Comparison of ENCODE assay signal across 23 cellular contexts in genomic region chr21:41251961-41252642, GRCh38.
A peak's percentile ranks its signal among the peaks of the same experiment; 100 is the strongest.
DNase-seq lines count a peak whose midpoint lies in the region; ATAC-seq and TF ChIP-seq lines count a peak whose summit lies in the region.
"Had no signal": no experiment of that assay in that cellular context is flagged by ENCODE, and none has a peak within 500 bp of the region (broad histone marks: within the 10 kb centered on the region; RNA-seq: fewer than 3 reads in every experiment).

No MANE protein-coding gene starts in this region.

- TF ChIP-seq CTCF in SK-N-SH (IDR thresholded peaks at IDR 0.05) (no peak), astrocyte of the spinal cord (IDR thresholded peaks at IDR 0.05; ENCODE audit: low read depth, low read length) (no peak)

- H3K9me3 ChIP-seq in SK-N-SH, result no peaks in the 10 kb centered on the region
- H3K9me3 ChIP-seq: adrenal gland, MG63, pancreas, Peyer's patch, right lobe of liver had no signal

- no peaks in the 10 kb centered on the region for H3K79me2 ChIP-seq in SK-N-SH (ENCODE audit: insufficient read depth)

- POLR2A ChIA-PET in SK-N-SH (lab: Yijun Ruan, JAX), result no interaction called here

- H3K4me3 ChIP-seq in SK-N-SH (ENCODE audit: low read depth in 2 of 2, low read length in 1 of 2) (no peak overlapping the region), astrocyte of the spinal cord (ENCODE audit: low read depth, low read length) (no peak overlapping the region)
- H3K4me3 ChIP-seq: adrenal gland, BLaER1, MG63, pancreas, Peyer's patch, right lobe of liver, upper lobe of left lung had no signal

- H3K4me1 ChIP-seq in SK-N-SH (ENCODE audit: control insufficient read depth in 1 of 2, insufficient read depth in 2 of 2, low read depth in 1 of 2, low read length in 1 of 2), result no peaks in the 10 kb centered on the region
- H3K4me1 ChIP-seq: adrenal gland, BLaER1, Peyer's patch, right lobe of liver, upper lobe of left lung had no signal

- H3K9me2 ChIP-seq in SK-N-SH, result no peaks in the 10 kb centered on the region

- no peaks in the 10 kb centered on the region for H4K20me1 ChIP-seq in SK-N-SH (ENCODE audit: insufficient read depth)
- H4K20me1 ChIP-seq: BLaER1 had no signal

- CTCF ChIA-PET in SK-N-SH (lab: Yijun Ruan, JAX), result no interaction called here

- 53% methylated on average over 12 of the region's 12 CpGs for WGBS in SK-N-SH (ENCODE audit: low lambda C conversion rate)

- no peaks in the 10 kb centered on the region for H3F3A ChIP-seq in SK-N-SH (replicated peaks; ENCODE audit: insufficient read depth)

- H3K4me2 ChIP-seq in SK-N-SH, result peak overlapping the region; percentile 33; the same call in 1 of the 2 replicates
- H3K4me2 ChIP-seq: BLaER1 had no signal

- ATAC-seq in SK-N-SH treated with all-trans-retinoic acid at 6 μM for 48 hours (no peak), HG02884 (IDR thresholded peaks at IDR 0.05; ENCODE audit: unreplicated experiment) (no peak), GM18511 (IDR thresholded peaks at IDR 0.05; ENCODE audit: unreplicated experiment) (no peak)
- ATAC-seq: activated CD8-positive, alpha-beta memory T cell treated with anti-CD3 and anti-CD28 coated beads, Interleukin-2, amount 10 ng/mL, durations not matched to agents 7 days and 5 days; foreskin keratinocyte; pancreas; right lobe of liver had no signal

- no peak overlapping the region; the same call in 1 of the 2 replicates for H2AFZ ChIP-seq in SK-N-SH (ENCODE audit: low read depth)

- no peak overlapping the region for H3K9ac ChIP-seq in SK-N-SH
- H3K9ac ChIP-seq: BLaER1 had no signal

- H3K36me3 ChIP-seq in SK-N-SH (replicated peaks in 1 of 2; ENCODE audit: control insufficient read depth in 1 of 2, insufficient read depth in 2 of 2, low read length in 1 of 2), result no peaks in the 10 kb centered on the region
- H3K36me3 ChIP-seq: adrenal gland, BLaER1, right lobe of liver had no signal

- in situ Hi-C loops in astrocyte of the spinal cord (cut with HindIII; ENCODE audit: low sequenced_read_pairs), result no loop called here

- no peak for TF ChIP-seq RAD21 in SK-N-SH (IDR thresholded peaks at IDR 0.05; ENCODE audit: low read length)

- no peak overlapping the region for H3K27ac ChIP-seq in SK-N-SH (ENCODE audit: low read depth in 2 of 2, low read length in 1 of 2)
- H3K27ac ChIP-seq: adrenal gland, BLaER1, Peyer's patch, right lobe of liver, upper lobe of left lung had no signal

- no peak for TF ChIP-seq EP300 in SK-N-SH (IDR thresholded peaks at IDR 0.05; ENCODE audit: borderline replicate concordance in 1 of 2, low read depth in 1 of 2, low read length in 1 of 2)

- DNase-seq in SK-N-SH, result no peak
- peak; percentile 68 for DNase-seq in astrocyte of the spinal cord (ENCODE audit: low read depth, low spot score)
- peak; percentile 96 for DNase-seq in foreskin melanocyte
- no peak for DNase-seq in cerebellar nuclear complex (lab: John Stamatoyannopoulos, UW)
- no peak for DNase-seq in activated effector memory CD4-positive, alpha-beta T cell treated with Interleukin-2 at 50 U/mL for 16 hours
- DNase-seq: activated CD8-positive, alpha-beta memory T cell treated with anti-CD3 and anti-CD28 coated beads, Interleukin-2, amount 10 ng/mL, durations not matched to agents 7 days and 5 days; foreskin keratinocyte; GDM1; HCEC 1CT; hypothalamus; kidney; MG63; NCI-H1694 treated with DMSO at 0.1 percent for 48 hours; NCI-H345; pancreas; Peyer's patch; right lobe of liver; upper lobe of left lung had no signal

- no peaks in the 10 kb centered on the region for H3K27me3 ChIP-seq in SK-N-SH (ENCODE audit: insufficient read depth)
- H3K27me3 ChIP-seq: adrenal gland, BLaER1, foreskin keratinocyte, MG63, pancreas, Peyer's patch, right lobe of liver, upper lobe of left lung had no signal

TF ChIP-seq in SK-N-SH, 30 proteins besides CTCF, POLR2A, EP300 and RAD21:
- TF ChIP-seq ZBTB33 (IDR thresholded peaks at IDR 0.05; ENCODE audit: borderline replicate concordance, low read depth) (no peak), SMC3 (IDR thresholded peaks at IDR 0.05; ENCODE audit: low read depth, low read length) (no peak)

TF ChIP-seq in SK-N-SH treated with all-trans-retinoic acid at 6 μM for 48 hours, 23 proteins besides CTCF, POLR2A, EP300 and RAD21 (continues in another document):
- TF ChIP-seq GLIS3 (CRISPR knock-in tag; IDR thresholded peaks at IDR 0.05) (no peak), RARB (CRISPR knock-in tag; IDR thresholded peaks at IDR 0.05) (no peak), ZNF565 (CRISPR knock-in tag; conservative IDR thresholded peaks at IDR 0.05; ENCODE audit: low read depth) (no peak), ISL1 (CRISPR knock-in tag; IDR thresholded peaks at IDR 0.05) (no peak), TOX (CRISPR knock-in tag; IDR thresholded peaks at IDR 0.05; ENCODE audit: borderline replicate concordance) (no peak), ZFP3 (CRISPR knock-in tag; IDR thresholded peaks at IDR 0.05) (no peak), TSHZ2 (CRISPR knock-in tag; IDR thresholded peaks at IDR 0.05) (no peak), CSDC2 (CRISPR knock-in tag; IDR thresholded peaks at IDR 0.05) (no peak), ARNTL (CRISPR knock-in tag; IDR thresholded peaks at IDR 0.05; ENCODE audit: borderline replicate concordance, low read depth) (no peak), ZFP30 (CRISPR knock-in tag; IDR thresholded peaks at IDR 0.05) (no peak), ESRRG (CRISPR knock-in tag; IDR thresholded peaks at IDR 0.05) (no peak), OSR1 (CRISPR knock-in tag; IDR thresholded peaks at IDR 0.05) (no peak), ZNF70 (CRISPR knock-in tag; IDR thresholded peaks at IDR 0.05) (no peak)
- TF ChIP-seq, protein P1, sequence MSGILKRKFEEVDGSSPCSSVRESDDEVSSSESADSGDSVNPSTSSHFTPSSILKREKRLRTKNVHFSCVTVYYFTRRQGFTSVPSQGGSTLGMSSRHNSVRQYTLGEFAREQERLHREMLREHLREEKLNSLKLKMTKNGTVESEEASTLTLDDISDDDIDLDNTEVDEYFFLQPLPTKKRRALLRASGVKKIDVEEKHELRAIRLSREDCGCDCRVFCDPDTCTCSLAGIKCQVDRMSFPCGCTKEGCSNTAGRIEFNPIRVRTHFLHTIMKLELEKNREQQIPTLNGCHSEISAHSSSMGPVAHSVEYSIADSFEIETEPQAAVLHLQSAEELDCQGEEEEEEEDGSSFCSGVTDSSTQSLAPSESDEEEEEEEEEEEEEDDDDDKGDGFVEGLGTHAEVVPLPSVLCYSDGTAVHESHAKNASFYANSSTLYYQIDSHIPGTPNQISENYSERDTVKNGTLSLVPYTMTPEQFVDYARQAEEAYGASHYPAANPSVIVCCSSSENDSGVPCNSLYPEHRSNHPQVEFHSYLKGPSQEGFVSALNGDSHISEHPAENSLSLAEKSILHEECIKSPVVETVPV (CRISPR knock-in tag; IDR thresholded peaks at IDR 0.05), result no peak
- TF ChIP-seq, protein P2, sequence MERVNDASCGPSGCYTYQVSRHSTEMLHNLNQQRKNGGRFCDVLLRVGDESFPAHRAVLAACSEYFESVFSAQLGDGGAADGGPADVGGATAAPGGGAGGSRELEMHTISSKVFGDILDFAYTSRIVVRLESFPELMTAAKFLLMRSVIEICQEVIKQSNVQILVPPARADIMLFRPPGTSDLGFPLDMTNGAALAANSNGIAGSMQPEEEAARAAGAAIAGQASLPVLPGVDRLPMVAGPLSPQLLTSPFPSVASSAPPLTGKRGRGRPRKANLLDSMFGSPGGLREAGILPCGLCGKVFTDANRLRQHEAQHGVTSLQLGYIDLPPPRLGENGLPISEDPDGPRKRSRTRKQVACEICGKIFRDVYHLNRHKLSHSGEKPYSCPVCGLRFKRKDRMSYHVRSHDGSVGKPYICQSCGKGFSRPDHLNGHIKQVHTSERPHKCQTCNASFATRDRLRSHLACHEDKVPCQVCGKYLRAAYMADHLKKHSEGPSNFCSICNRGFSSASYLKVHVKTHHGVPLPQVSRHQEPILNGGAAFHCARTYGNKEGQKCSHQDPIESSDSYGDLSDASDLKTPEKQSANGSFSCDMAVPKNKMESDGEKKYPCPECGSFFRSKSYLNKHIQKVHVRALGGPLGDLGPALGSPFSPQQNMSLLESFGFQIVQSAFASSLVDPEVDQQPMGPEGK (CRISPR knock-in tag; IDR thresholded peaks at IDR 0.05; ENCODE audit: borderline replicate concordance), result no peak
- TF ChIP-seq, protein P3, sequence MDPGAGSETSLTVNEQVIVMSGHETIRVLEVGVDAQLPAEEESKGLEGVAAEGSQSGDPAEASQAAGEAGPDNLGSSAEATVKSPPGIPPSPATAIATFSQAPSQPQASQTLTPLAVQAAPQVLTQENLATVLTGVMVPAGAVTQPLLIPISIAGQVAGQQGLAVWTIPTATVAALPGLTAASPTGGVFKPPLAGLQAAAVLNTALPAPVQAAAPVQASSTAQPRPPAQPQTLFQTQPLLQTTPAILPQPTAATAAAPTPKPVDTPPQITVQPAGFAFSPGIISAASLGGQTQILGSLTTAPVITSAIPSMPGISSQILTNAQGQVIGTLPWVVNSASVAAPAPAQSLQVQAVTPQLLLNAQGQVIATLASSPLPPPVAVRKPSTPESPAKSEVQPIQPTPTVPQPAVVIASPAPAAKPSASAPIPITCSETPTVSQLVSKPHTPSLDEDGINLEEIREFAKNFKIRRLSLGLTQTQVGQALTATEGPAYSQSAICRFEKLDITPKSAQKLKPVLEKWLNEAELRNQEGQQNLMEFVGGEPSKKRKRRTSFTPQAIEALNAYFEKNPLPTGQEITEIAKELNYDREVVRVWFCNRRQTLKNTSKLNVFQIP (CRISPR knock-in tag; IDR thresholded peaks at IDR 0.05; ENCODE audit: borderline replicate concordance, low read depth), result no peak

Comparison
In these comparisons a context has a peak if more than half of its experiments do, and no peak if none do; other contexts are left out.
1. DNase-seq: peak in astrocyte of the spinal cord (single experiment) and foreskin melanocyte (single experiment); none in SK-N-SH (single experiment), cerebellar nuclear complex (0 of 2) and activated effector memory CD4-positive, alpha-beta T cell treated with Interleukin-2 at 50 U/mL for 16 hours (single experiment).